35 cellular contexts compared by ENCODE assay signal in genomic region chr11:64017950-64018224, GRCh38. TPM values are rescaled to one million over a fixed set of nuclear protein-coding genes. Genes with fewer than 3 reads are reported as not detected.
"Had no signal": no experiment of that assay in that cellular context is flagged by ENCODE, and none has a peak within 500 bp of the region (broad histone marks: within the 10 kb centered on the region; RNA-seq: fewer than 3 reads in every experiment).

No MANE protein-coding gene starts in this region.

- DNase-seq: activated CD4-positive, alpha-beta memory T cell treated with anti-CD3 and anti-CD28 coated beads, Interleukin-2, amount 10 ng/mL, durations not matched to agents 7 days and 5 days; activated CD4-positive, alpha-beta T cell treated with anti-CD3 and anti-CD28 coated beads for 1 hour; activated CD4-positive, alpha-beta T cell treated with anti-CD3 and anti-CD28 coated beads for 4 hours; activated CD4-positive, alpha-beta T cell treated with anti-CD3 and anti-CD28 coated beads, Interleukin-2, amount 10 ng/mL, durations not matched to agents 7 days and 5 days; activated CD4-positive, alpha-beta T cell treated with anti-CD3 and anti-CD28 coated beads, Interleukin-2, amount 50 U/mL, for 4 hours; activated CD8-positive, alpha-beta memory T cell treated with anti-CD3 and anti-CD28 coated beads, Interleukin-2, amount 50 U/mL, for 48 hours; activated gamma-delta T cell; activated naive CD4-positive, alpha-beta T cell; activated naive CD4-positive, alpha-beta T cell treated with anti-CD3 and anti-CD28 coated beads, Interleukin-2, amount 10 ng/mL, durations not matched to agents 7 days and 5 days; activated naive CD8-positive, alpha-beta T cell treated with anti-CD3 and anti-CD28 coated beads, Interleukin-2, amount 10 ng/mL, durations not matched to agents 7 days and 5 days; activated T-cell treated with anti-CD3 and anti-CD28 coated beads for 4 hours; activated T-cell treated with anti-CD3 and anti-CD28 coated beads, Interleukin-2, amount 50 U/mL, for 24 hours; activated T-cell treated with anti-CD3 and anti-CD28 coated beads, Interleukin-2, amount 50 U/mL, for 72 hours; central memory CD4-positive, alpha-beta T cell; cerebellar nuclear complex; colonic mucosa; effector CD8-positive, alpha-beta T cell; esophagus squamous epithelium; foreskin melanocyte; T-cell; T1000 had no signal

- H3K27me3 Mint-ChIP-seq: activated CD4-positive, alpha-beta memory T cell treated with anti-CD3 and anti-CD28 coated beads, Interleukin-2, amount 10 ng/mL, durations not matched to agents 7 days and 5 days; activated CD4-positive, alpha-beta T cell treated with anti-CD3 and anti-CD28 coated beads, Interleukin-2, amount 10 ng/mL, durations not matched to agents 7 days and 5 days; activated naive CD8-positive, alpha-beta T cell treated with anti-CD3 and anti-CD28 coated beads, Interleukin-2, amount 10 ng/mL, durations not matched to agents 7 days and 5 days; activated T-cell treated with anti-CD3 and anti-CD28 coated beads, Interleukin-2, amount 50 U/mL, for 24 hours; T-cell had no signal

- H3K9me3 ChIP-seq: ascending aorta, breast epithelium, colonic mucosa, esophagus squamous epithelium, gastroesophageal sphincter had no signal

- H3K27ac ChIP-seq: ascending aorta, breast epithelium, cardiac muscle cell, colonic mucosa, epithelial cell of prostate, esophagus squamous epithelium, gastroesophageal sphincter had no signal

- H3K4me1 Mint-ChIP-seq: activated CD4-positive, alpha-beta memory T cell treated with anti-CD3 and anti-CD28 coated beads, Interleukin-2, amount 10 ng/mL, durations not matched to agents 7 days and 5 days; activated CD4-positive, alpha-beta T cell treated with anti-CD3 and anti-CD28 coated beads, Interleukin-2, amount 10 ng/mL, durations not matched to agents 7 days and 5 days; activated naive CD4-positive, alpha-beta T cell treated with anti-CD3 and anti-CD28 coated beads, Interleukin-2, amount 10 ng/mL, durations not matched to agents 7 days and 5 days; activated naive CD8-positive, alpha-beta T cell treated with anti-CD3 and anti-CD28 coated beads, Interleukin-2, amount 10 ng/mL, durations not matched to agents 7 days and 5 days; T-cell had no signal

- H3K36me3 ChIP-seq: ascending aorta, breast epithelium, cardiac muscle cell, colonic mucosa, esophagus squamous epithelium, gastroesophageal sphincter had no signal

- H3K4me1 ChIP-seq: ascending aorta, breast epithelium, colonic mucosa, gastroesophageal sphincter had no signal

- H3K9me3 Mint-ChIP-seq: activated CD4-positive, alpha-beta memory T cell treated with anti-CD3 and anti-CD28 coated beads, Interleukin-2, amount 10 ng/mL, durations not matched to agents 7 days and 5 days; activated CD4-positive, alpha-beta T cell treated with anti-CD3 and anti-CD28 coated beads, Interleukin-2, amount 10 ng/mL, durations not matched to agents 7 days and 5 days; activated naive CD4-positive, alpha-beta T cell treated with anti-CD3 and anti-CD28 coated beads, Interleukin-2, amount 10 ng/mL, durations not matched to agents 7 days and 5 days; activated naive CD4-positive, alpha-beta T cell treated with anti-CD3 and anti-CD28 coated beads, Interleukin-2, amount 50 U/mL, for 72 hours; activated naive CD8-positive, alpha-beta T cell treated with anti-CD3 and anti-CD28 coated beads, Interleukin-2, amount 10 ng/mL, durations not matched to agents 7 days and 5 days; activated T-cell treated with anti-CD3 and anti-CD28 coated beads, Interleukin-2, amount 50 U/mL, for 24 hours; activated T-cell treated with anti-CD3 and anti-CD28 coated beads, Interleukin-2, amount 50 U/mL, for 72 hours; T-cell; T-helper 1 cell treated with Interleukin-12 subunit alpha and Interleukin-12 subunit beta and Interleukin-4 antibody, amounts not matched to agents 30 μg/mL and 1 μg/mL, for 36 hours; T-helper 2 cell treated with Interferon-gamma antibody and Interleukin-4, amounts not matched to agents 5 μg/mL and 100 μg/mL, for 36 hours; WTC11 had no signal

- H3K27me3 ChIP-seq: ascending aorta, breast epithelium, cardiac muscle cell, colonic mucosa, gastroesophageal sphincter had no signal

- H3K27ac Mint-ChIP-seq: activated CD4-positive, alpha-beta memory T cell treated with anti-CD3 and anti-CD28 coated beads, Interleukin-2, amount 10 ng/mL, durations not matched to agents 7 days and 5 days; activated CD4-positive, alpha-beta T cell treated with anti-CD3 and anti-CD28 coated beads, Interleukin-2, amount 10 ng/mL, durations not matched to agents 7 days and 5 days; activated naive CD4-positive, alpha-beta T cell treated with anti-CD3 and anti-CD28 coated beads, Interleukin-2, amount 10 ng/mL, durations not matched to agents 7 days and 5 days; activated naive CD4-positive, alpha-beta T cell treated with anti-CD3 and anti-CD28 coated beads, Interleukin-2, amount 50 U/mL, for 72 hours; activated naive CD8-positive, alpha-beta T cell treated with anti-CD3 and anti-CD28 coated beads, Interleukin-2, amount 10 ng/mL, durations not matched to agents 7 days and 5 days; activated T-cell treated with anti-CD3 and anti-CD28 coated beads, Interleukin-2, amount 50 U/mL, for 24 hours; activated T-cell treated with anti-CD3 and anti-CD28 coated beads, Interleukin-2, amount 50 U/mL, for 72 hours; T-cell; T-helper 1 cell treated with Interleukin-12 subunit alpha and Interleukin-12 subunit beta and Interleukin-4 antibody, amounts not matched to agents 30 μg/mL and 1 μg/mL, for 36 hours; T-helper 2 cell treated with Interferon-gamma antibody and Interleukin-4, amounts not matched to agents 5 μg/mL and 100 μg/mL, for 36 hours; WTC11 had no signal

- H3K36me3 Mint-ChIP-seq: activated naive CD4-positive, alpha-beta T cell treated with anti-CD3 and anti-CD28 coated beads, Interleukin-2, amount 10 ng/mL, durations not matched to agents 7 days and 5 days; activated naive CD4-positive, alpha-beta T cell treated with anti-CD3 and anti-CD28 coated beads, Interleukin-2, amount 50 U/mL, for 72 hours; activated naive CD8-positive, alpha-beta T cell treated with anti-CD3 and anti-CD28 coated beads, Interleukin-2, amount 10 ng/mL, durations not matched to agents 7 days and 5 days; brain; T-cell; WTC11 had no signal

- H3K4me3 Mint-ChIP-seq: activated CD4-positive, alpha-beta memory T cell treated with anti-CD3 and anti-CD28 coated beads, Interleukin-2, amount 10 ng/mL, durations not matched to agents 7 days and 5 days; activated CD4-positive, alpha-beta T cell treated with anti-CD3 and anti-CD28 coated beads, Interleukin-2, amount 10 ng/mL, durations not matched to agents 7 days and 5 days; activated naive CD4-positive, alpha-beta T cell treated with anti-CD3 and anti-CD28 coated beads, Interleukin-2, amount 10 ng/mL, durations not matched to agents 7 days and 5 days; activated naive CD8-positive, alpha-beta T cell treated with anti-CD3 and anti-CD28 coated beads, Interleukin-2, amount 10 ng/mL, durations not matched to agents 7 days and 5 days; activated T-cell treated with anti-CD3 and anti-CD28 coated beads, Interleukin-2, amount 50 U/mL, for 24 hours; activated T-cell treated with anti-CD3 and anti-CD28 coated beads, Interleukin-2, amount 50 U/mL, for 72 hours; brain; T-cell; T-helper 1 cell treated with Interleukin-12 subunit alpha and Interleukin-12 subunit beta and Interleukin-4 antibody, amounts not matched to agents 30 μg/mL and 1 μg/mL, for 36 hours; T-helper 2 cell treated with Interferon-gamma antibody and Interleukin-4, amounts not matched to agents 5 μg/mL and 100 μg/mL, for 36 hours; WTC11 had no signal

- ATAC-seq: activated naive CD4-positive, alpha-beta T cell treated with anti-CD3 and anti-CD28 coated beads, Interleukin-2, amount 50 U/mL, for 72 hours; activated T-cell treated with anti-CD3 and anti-CD28 coated beads, Interleukin-2, amount 50 U/mL, for 72 hours; gastroesophageal sphincter; T-cell; WTC11 had no signal

- H3K4me3 ChIP-seq: ascending aorta, breast epithelium, cardiac muscle cell, colonic mucosa, esophagus squamous epithelium, gastroesophageal sphincter had no signal

- FAIRE-seq: endometrium, endothelial cell of umbilical vein had no signal

RNA-seq across cellular contexts. Expression of gene FLRT1, which starts 17.8 kb away (rescaled TPM):
- total RNA-seq: activated CD4-positive, alpha-beta T cell treated with anti-CD3 and anti-CD28 coated beads, Interleukin-2, amount 10 ng/mL, durations not matched to agents 7 days and 5 days; activated naive CD4-positive, alpha-beta T cell treated with anti-CD3 and anti-CD28 coated beads, Interleukin-2, amount 50 U/mL, for 72 hours; activated naive CD8-positive, alpha-beta T cell treated with anti-CD3 and anti-CD28 coated beads, Interleukin-2, amount 10 ng/mL, durations not matched to agents 7 days and 5 days; breast epithelium; dermis microvascular lymphatic vessel endothelial cell; endothelial cell of umbilical vein; glomerular endothelial cell; T-cell had no signal
- polyA plus RNA-seq: endothelial cell of umbilical vein had no signal
